In the genomic region with DNA sequence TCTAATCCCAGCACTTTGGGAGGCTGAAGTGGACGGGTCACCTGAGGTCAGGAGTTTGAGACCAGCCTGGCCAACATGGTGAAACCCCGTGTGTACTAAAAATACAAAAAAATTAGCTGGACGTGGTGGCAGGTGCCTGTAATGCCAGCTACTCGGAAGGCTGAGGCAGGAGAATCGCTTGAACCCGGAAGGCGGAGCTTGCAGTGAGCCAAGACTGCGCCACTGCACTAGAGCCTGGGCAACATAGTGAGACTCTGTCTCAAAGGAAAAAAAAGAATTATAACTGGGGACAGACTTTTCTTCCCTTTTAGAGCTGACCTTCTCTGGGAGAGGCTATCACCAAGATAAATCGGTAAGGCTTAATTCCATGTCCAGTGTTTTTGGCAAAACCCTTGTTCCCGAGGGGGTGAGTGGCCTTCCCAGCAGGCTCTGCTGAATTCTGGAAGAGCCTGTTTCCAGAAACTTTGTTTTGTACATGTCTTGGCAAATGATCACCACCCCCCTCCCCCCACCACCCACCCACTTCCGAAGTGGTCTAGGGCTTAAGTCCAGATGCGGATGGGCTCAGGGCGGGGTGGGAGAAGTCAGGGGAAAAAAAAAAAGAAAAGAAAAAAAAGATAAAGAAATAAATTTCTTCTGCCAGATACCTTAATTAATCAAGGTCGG, we compare ENCODE assay signal across 13 cellular contexts. TPM values are rescaled to one million over a fixed set of nuclear protein-coding genes. Genes with fewer than 3 reads are reported as not detected.
A peak's percentile ranks its signal among the peaks of the same experiment; 100 is the strongest.
DNase-seq lines count a peak whose midpoint lies in the region; ATAC-seq and TF ChIP-seq lines count a peak whose summit lies in the region.
"Had no signal": no experiment of that assay in that cellular context is flagged by ENCODE, and none has a peak within 500 bp of the region (broad histone marks: within the 10 kb centered on the region; RNA-seq: fewer than 3 reads in every experiment).

No MANE protein-coding gene starts in this region.

- H3K9me3 ChIP-seq in IMR-90 (ENCODE audit: control insufficient read depth, insufficient read depth, low read length) (no peaks in the 10 kb centered on the region), SK-N-MC (ENCODE audit: low read depth, low read length) (no peaks in the 10 kb centered on the region), right cardiac atrium (ENCODE audit: control insufficient read depth, low read length) (no peaks in the 10 kb centered on the region)

- H2BK120ac ChIP-seq in IMR-90 (ENCODE audit: low read depth, low read length) = no peak overlapping the region

- in situ Hi-C loops in IMR-90 (cut with MboI; ENCODE audit: low sequenced_read_pairs) = loop anchor here (10.0 kb wide), 1 partner anchor 207 kb away; no protein-coding TSS in a partner anchor

- DNase-seq in IMR-90 = no peak
- no peak for DNase-seq in SK-N-MC (ENCODE audit: low read depth, low spot score)
- peak in 2 of 3 donors; percentile 60 to 76 for DNase-seq in right cardiac atrium
- DNase-seq in stimulated activated naive CD8-positive, alpha-beta T cell treated with anti-CD3 and anti-CD28 coated beads, Interleukin-15, amount 100 ng/mL, for 72 hours = no peak
- no peak for DNase-seq in OCI-M2 (lab: John Stamatoyannopoulos, UW; ENCODE audit: unreplicated experiment)
- no peak for DNase-seq in GM23338 (ENCODE audit: low spot score)
- DNase-seq: activated gamma-delta T cell treated with Interleukin-2 at 50 U/mL for 16 hours; DMS 273 treated with DMSO at 0.1 percent for 48 hours; mesendoderm; NCI-H2081; stimulated activated CD4-positive, alpha-beta T cell treated with anti-CD3 and anti-CD28 coated beads, Interleukin-12 subunit alpha, Interleukin-12 subunit beta, amount 100 ng/mL, for 4 hours; stimulated activated naive CD4-positive, alpha-beta T cell treated with Interleukin-2 at 50 U/mL for 16 hours had no signal

- H3F3A ChIP-seq in GM23338 (replicated peaks; ENCODE audit: low read depth) = peaks cover 8% of the 10 kb centered on the region; the same call in 1 of the 2 replicates

- no peak overlapping the region for H4K91ac ChIP-seq in IMR-90 (ENCODE audit: insufficient read depth, low read depth, low read length)

- WGBS in IMR-90 (ENCODE audit: extremely low coverage in 2 of 2, insufficient read length in 1 of 2), 2 experiments = 94% methylated on average over 7 of the region's 14 CpGs; no CpG with 5 or more reads in 1 of the 2 experiments
- 61% methylated on average over 14 of the region's 14 CpGs for WGBS in right cardiac atrium

- no peak for TF ChIP-seq POLR2A in IMR-90 (IDR thresholded peaks at IDR 0.05; ENCODE audit: low read depth, low read length)

- no peaks in the 10 kb centered on the region for H3K79me2 ChIP-seq in GM23338 (replicated peaks; ENCODE audit: insufficient read depth)

- H3K14ac ChIP-seq in IMR-90 (replicated peaks; ENCODE audit: low read depth, low read length) = no peak overlapping the region

- H3K4me3 ChIP-seq in IMR-90 (ENCODE audit: insufficient read depth, low read depth, low read length) = no peak overlapping the region
- H3K4me3 ChIP-seq in SK-N-MC = no peak overlapping the region
- no peak overlapping the region for H3K4me3 ChIP-seq in right cardiac atrium (ENCODE audit: low read length)
- no peak overlapping the region; the same call in 1 of the 2 replicates for H3K4me3 ChIP-seq in GM23338

- peak overlapping the region; percentile 99; the same call in 1 of the 2 replicates for H4K5ac ChIP-seq in IMR-90 (ENCODE audit: low read depth, low read length)

- H2BK15ac ChIP-seq in IMR-90 (ENCODE audit: low read depth, low read length) = no peak overlapping the region

- dilution Hi-C loops in IMR-90 (cut with HindIII; ENCODE audit: low sequenced_read_pairs, unreplicated experiment) = no loop called here

- no peaks in the 10 kb centered on the region for H3K27me3 ChIP-seq in IMR-90 (ENCODE audit: control insufficient read depth, insufficient read depth, low read length)
- no peaks in the 10 kb centered on the region for H3K27me3 ChIP-seq in right cardiac atrium (ENCODE audit: control insufficient read depth, insufficient read depth)
- H3K27me3 ChIP-seq in GM23338 (ENCODE audit: insufficient read depth) = no peaks in the 10 kb centered on the region

- H3K9me2 ChIP-seq in GM23338 (ENCODE audit: insufficient read depth) = no peaks in the 10 kb centered on the region

- TF ChIP-seq RAD21 in IMR-90 (IDR thresholded peaks at IDR 0.05; ENCODE audit: low read length) = no peak

- peaks cover 0 to 4% of the 10 kb centered on the region in 2 experiments; a peak in 1 of 4 replicates for H3K79me1 ChIP-seq in IMR-90 (ENCODE audit: low read depth in 1 of 2, low read length in 2 of 2)

- POLR2A ChIA-PET in IMR-90 (lab: Charles Lee; ENCODE audit: unreplicated experiment) = no interaction called here

- H3K23ac ChIP-seq in IMR-90 (ENCODE audit: low read depth, low read length) = no peak overlapping the region

- H3K36me3 ChIP-seq in IMR-90 (ENCODE audit: control insufficient read depth, insufficient read depth, low read length) = no peaks in the 10 kb centered on the region
- H3K36me3 ChIP-seq in SK-N-MC (ENCODE audit: insufficient read depth, low read length) = no peaks in the 10 kb centered on the region
- no peaks in the 10 kb centered on the region for H3K36me3 ChIP-seq in GM23338 (ENCODE audit: insufficient read depth)

- peaks cover 20% of the 10 kb centered on the region for H3K4me1 Mint-ChIP-seq in stimulated activated naive CD8-positive, alpha-beta T cell treated with anti-CD3 and anti-CD28 coated beads, Interleukin-15, amount 100 ng/mL, for 72 hours
- H3K4me1 Mint-ChIP-seq in GM23338 = peaks cover 13% of the 10 kb centered on the region

- peak overlapping the region; percentile 75 to 78 for H3K4me3 Mint-ChIP-seq in stimulated activated naive CD8-positive, alpha-beta T cell treated with anti-CD3 and anti-CD28 coated beads, Interleukin-15, amount 100 ng/mL, for 72 hours
- no peak overlapping the region for H3K4me3 Mint-ChIP-seq in GM23338

- no peak overlapping the region for H3K4ac ChIP-seq in IMR-90 (ENCODE audit: low read depth, low read length)

- H3K27ac Mint-ChIP-seq in stimulated activated naive CD8-positive, alpha-beta T cell treated with anti-CD3 and anti-CD28 coated beads, Interleukin-15, amount 100 ng/mL, for 72 hours = peak overlapping the region in 1 of 2 donors; percentile 96
- no peak overlapping the region for H3K27ac Mint-ChIP-seq in GM23338

- H3K4me2 ChIP-seq in IMR-90 (ENCODE audit: low read depth, low read length) (no peak overlapping the region), GM23338 (no peak overlapping the region)

- no peak for ATAC-seq in IMR-90 (ENCODE audit: low read depth)
- peak; percentile 7 to 49 for ATAC-seq in right cardiac atrium
- no peak for ATAC-seq in stimulated activated naive CD8-positive, alpha-beta T cell treated with anti-CD3 and anti-CD28 coated beads, Interleukin-15, amount 100 ng/mL, for 72 hours
- no peak for ATAC-seq in HG02884 (IDR thresholded peaks at IDR 0.05; ENCODE audit: unreplicated experiment)
- no peak for ATAC-seq in GM23338

- peak overlapping the region; percentile 98 to 100; a peak in 3 of 4 replicates for H4K8ac ChIP-seq in IMR-90 (ENCODE audit: low read depth in 2 of 2, low read length in 2 of 2)

- no TSS peak for BruUV-seq in IMR-90 (replicated peaks; lab: Mats Ljungman, UMichigan)

- H4K20me1 ChIP-seq in IMR-90 (ENCODE audit: insufficient read depth, low read length) = no peaks in the 10 kb centered on the region
- H4K20me1 ChIP-seq in GM23338 (replicated peaks; ENCODE audit: insufficient read depth) = no peaks in the 10 kb centered on the region; the same call in 1 of the 2 replicates

- no peak overlapping the region for H3K9ac ChIP-seq in IMR-90 (ENCODE audit: low read depth, low read length)
- H3K9ac ChIP-seq in SK-N-MC (ENCODE audit: insufficient read length) = peak overlapping the region; percentile 66

- TF ChIP-seq CTCF in IMR-90 (conservative IDR thresholded peaks at IDR 0.05; ENCODE audit: low read depth, low read length) (no peak), GM23338 (conservative IDR thresholded peaks at IDR 0.05; ENCODE audit: low read depth in 2 of 2) (no peak)

- no peak overlapping the region; the same call in 1 of the 2 replicates for H3K18ac ChIP-seq in IMR-90 (ENCODE audit: low read depth, low read length)

- H2BK20ac ChIP-seq in IMR-90 (ENCODE audit: low read depth, low read length) = no peak overlapping the region

- H3K36me3 Mint-ChIP-seq in GM23338 (ENCODE audit: low read depth) = no peaks in the 10 kb centered on the region

- H3K9me3 Mint-ChIP-seq in stimulated activated naive CD8-positive, alpha-beta T cell treated with anti-CD3 and anti-CD28 coated beads, Interleukin-15, amount 100 ng/mL, for 72 hours = no peaks in the 10 kb centered on the region
- H3K9me3 Mint-ChIP-seq in GM23338 = peaks cover 6% of the 10 kb centered on the region; the same call in 1 of the 3 replicates

- intact Hi-C loops in IMR-90 (cut with micrococcal nuclease) (loop anchor here (1.0 kb wide), 1 partner anchor 209 kb away; no protein-coding TSS in a partner anchor), right cardiac atrium (cut with DNase I) (loop anchor here in 3 of 4 donors (2.0 to 10.0 kb wide), 4 partner anchors 87 to 209 kb away; no protein-coding TSS in a partner anchor)

- H3K27me3 Mint-ChIP-seq in stimulated activated naive CD8-positive, alpha-beta T cell treated with anti-CD3 and anti-CD28 coated beads, Interleukin-15, amount 100 ng/mL, for 72 hours = no peaks in the 10 kb centered on the region
- H3K27me3 Mint-ChIP-seq in GM23338 (ENCODE audit: insufficient read depth, low read depth, poor library complexity) = peaks cover 18% of the 10 kb centered on the region

- H2BK5ac ChIP-seq in IMR-90 (ENCODE audit: low read depth, low read length, poor library complexity, severe bottlenecking) = no peak overlapping the region

- no peak overlapping the region for H3K56ac ChIP-seq in IMR-90 (ENCODE audit: extremely low read depth, insufficient read depth, low read length)

- H3K27ac ChIP-seq in IMR-90 (ENCODE audit: insufficient read depth, low read length) (no peak overlapping the region), SK-N-MC (no peak overlapping the region), right cardiac atrium (ENCODE audit: low read length) (no peak overlapping the region), GM23338 (ENCODE audit: low read depth) (no peak overlapping the region)

- peaks cover 11% of the 10 kb centered on the region for H3K9me1 ChIP-seq in IMR-90 (ENCODE audit: insufficient read depth, low read length)

- CTCF ChIA-PET in IMR-90 (lab: Yijun Ruan, JAX) = interaction anchor here (0.7 to 1.8 kb wide), 2 partner anchors 156 to 208 kb away, joined by 4 to 6 read pairs; no protein-coding TSS in a partner anchor

- H2AK5ac ChIP-seq in IMR-90 (ENCODE audit: low read depth, low read length) = no peak overlapping the region

- H2AK9ac ChIP-seq in IMR-90 (replicated peaks; ENCODE audit: low read depth, low read length, poor library complexity) = no peak overlapping the region

- H3K4me1 ChIP-seq in IMR-90 (ENCODE audit: control insufficient read depth, insufficient read depth, low read length) (peaks cover 6% of the 10 kb centered on the region), right cardiac atrium (ENCODE audit: control insufficient read depth, insufficient read depth, low read length) (peaks cover 2% of the 10 kb centered on the region), GM23338 (ENCODE audit: insufficient read depth) (peaks cover 10% of the 10 kb centered on the region)

- H2AFZ ChIP-seq in IMR-90 (replicated peaks; ENCODE audit: low read length, poor library complexity) (peak overlapping the region; percentile 95), GM23338 (no peak overlapping the region)

RNA-seq across cellular contexts. Expression of a gene that starts 32.3 kb away (rescaled TPM):
- total RNA-seq in IMR-90 (2012; rRNA removed) (not detected in 2 replicates), right cardiac atrium (under 1 TPM in 3 of 4 donors, not detected in 1; 0.29 to 0.42 (median 0.31) TPM)
- polyA plus RNA-seq in IMR-90 (2012; rRNA removed) (not detected in 2 replicates), right cardiac atrium (0.11 TPM), GM23338 (2016; fragmentation: Nextera tagmentation; extraction: Ambion mirVana) (1.0 and 2.2 TPM in 2 replicates)
- polyA plus RNA-seq in IMR-90 (2012; cell fraction: cytosol; rRNA removed) = 0.01 TPM in 1 of 2 replicates, not detected in the other
- polyA plus RNA-seq in IMR-90 (2012; cell fraction: nucleus; rRNA removed; ENCODE audit: low replicate concordance) = 0.02 and 0.14 TPM in 2 replicates
- total RNA-seq in GM23338 (2014; rRNA removed; shearing (Covaris generic)) = 0.35 and 0.63 TPM in 2 replicates

RNA-seq across cellular contexts. Expression of a gene that starts 47.2 kb away (rescaled TPM):
- total RNA-seq in IMR-90 (2012; rRNA removed) (26.7 and 29.9 TPM in 2 replicates), right cardiac atrium (10 to 100 TPM; 45.4 to 47.4 (median 46.3) TPM)
- polyA plus RNA-seq in IMR-90 (2012; rRNA removed) (21.1 and 21.7 TPM in 2 replicates), right cardiac atrium (28.8 TPM), GM23338 (2016; fragmentation: Nextera tagmentation; extraction: Ambion mirVana) (126 and 128 TPM in 2 replicates)
- polyA plus RNA-seq in IMR-90 (2012; cell fraction: cytosol; rRNA removed) = 14.4 and 15.6 TPM in 2 replicates
- 20.1 and 46.1 TPM in 2 replicates for polyA plus RNA-seq in IMR-90 (2012; cell fraction: nucleus; rRNA removed; ENCODE audit: low replicate concordance)
- total RNA-seq in GM23338 (2014; rRNA removed; shearing (Covaris generic)) = 79.5 and 88.2 TPM in 2 replicates

Comparison
In these comparisons a context has a peak if more than half of its experiments do, and no peak if none do; other contexts are left out.
1. ATAC-seq: peak in right cardiac atrium (2 of 2); none in IMR-90 (single experiment), stimulated activated naive CD8-positive, alpha-beta T cell treated with anti-CD3 and anti-CD28 coated beads, Interleukin-15, amount 100 ng/mL, for 72 hours (single experiment), HG02884 (single experiment) and GM23338 (single experiment).
2. DNase-seq: peak in right cardiac atrium (2 of 3); none in IMR-90 (single experiment), SK-N-MC (single experiment), stimulated activated naive CD8-positive, alpha-beta T cell treated with anti-CD3 and anti-CD28 coated beads, Interleukin-15, amount 100 ng/mL, for 72 hours (0 of 2), OCI-M2 (single experiment) and GM23338 (single experiment).